ENCODE assay signal across 2 cellular contexts in genomic region chr7:23358152-23358674, GRCh38.
TF ChIP-seq lines count a peak whose summit lies in the region.

No MANE protein-coding gene starts in this region.

TF ChIP-seq in A549, 52 proteins besides CTCF, POLR2A, EP300 and RAD21:
- TF ChIP-seq USF2 (IDR thresholded peaks at IDR 0.05) (no peak), MAX (IDR thresholded peaks at IDR 0.05) (no peak), ZNF302 (CRISPR knock-in tag; IDR thresholded peaks at IDR 0.05) (no peak), FOXS1 (CRISPR knock-in tag; IDR thresholded peaks at IDR 0.05) (no peak), KDM5A (IDR thresholded peaks at IDR 0.05) (no peak), ZFP36 (IDR thresholded peaks at IDR 0.05; ENCODE audit: borderline replicate concordance, partially characterized antibody) (no peak), HOXA7 (CRISPR knock-in tag; IDR thresholded peaks at IDR 0.05) (no peak), E2F6 (IDR thresholded peaks at IDR 0.05; ENCODE audit: borderline replicate concordance, low read depth) (no peak), ZC3H11A (IDR thresholded peaks at IDR 0.05) (no peak), FOSL2 (IDR thresholded peaks at IDR 0.05) (no peak), FOSL2 (CRISPR knock-in tag; IDR thresholded peaks at IDR 0.05) (no peak), FOSB (CRISPR knock-in tag; IDR thresholded peaks at IDR 0.05) (no peak), PHF8 (IDR thresholded peaks at IDR 0.05; ENCODE audit: borderline replicate concordance, low read depth) (no peak), REST (IDR thresholded peaks at IDR 0.05) (no peak), HOXB13 (CRISPR knock-in tag; IDR thresholded peaks at IDR 0.05; ENCODE audit: low read depth) (no peak)

TF ChIP-seq in K562, 482 proteins besides CTCF, POLR2A, EP300 and RAD21:
- TF ChIP-seq NR1H2 (CRISPR knock-in tag; IDR thresholded peaks at IDR 0.05) (no peak), HMBOX1 (IDR thresholded peaks at IDR 0.05) (peak; percentile 6; the same call in 1 of the 2 replicates), SAFB (IDR thresholded peaks at IDR 0.05; ENCODE audit: borderline replicate concordance, low read depth, low read length) (no peak), ZNF764 (CRISPR knock-in tag; IDR thresholded peaks at IDR 0.05; ENCODE audit: low read depth) (no peak), KDM2B (CRISPR knock-in tag; IDR thresholded peaks at IDR 0.05) (no peak)
TF ChIP-seq in K562: peak in this region for 1.
